In the genomic region with DNA sequence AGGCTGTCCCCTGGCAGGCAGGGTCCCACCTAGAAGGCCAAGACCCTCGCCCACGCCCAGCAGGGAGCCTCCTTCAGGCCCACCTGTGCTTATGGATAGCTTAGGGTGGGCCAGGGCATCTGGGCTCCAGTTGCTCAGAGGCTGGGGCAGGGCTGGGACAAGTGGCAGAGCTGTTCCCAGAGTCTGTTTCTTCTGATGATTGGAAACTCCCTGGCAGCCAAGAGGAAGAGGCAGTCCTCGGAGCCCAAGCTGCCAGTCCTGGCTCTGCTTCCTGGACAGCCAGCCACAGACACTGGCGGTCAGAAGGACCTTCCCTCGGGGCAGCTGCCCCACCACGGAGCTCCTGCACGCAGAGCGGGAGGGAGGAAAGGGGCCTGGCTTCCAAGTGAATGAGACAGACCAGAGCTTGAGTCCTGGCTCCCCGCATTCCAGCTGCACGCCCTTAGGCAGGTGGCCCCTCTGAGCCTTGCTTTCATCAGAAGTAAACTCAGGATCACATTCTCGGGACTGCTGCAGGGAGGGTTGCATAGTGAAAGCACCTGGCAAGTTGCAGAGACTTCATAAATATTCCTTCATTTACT, we compare ENCODE assay signal across 12 cellular contexts. TPM values are rescaled to one million over a fixed set of nuclear protein-coding genes. Genes with fewer than 3 reads are reported as not detected.
A peak's percentile ranks its signal among the peaks of the same experiment; 100 is the strongest.
DNase-seq lines count a peak whose midpoint lies in the region; ATAC-seq, FAIRE-seq and TF ChIP-seq lines count a peak whose summit lies in the region.
"Had no signal": no experiment of that assay in that cellular context is flagged by ENCODE, and none has a peak within 500 bp of the region (broad histone marks: within the 10 kb centered on the region; RNA-seq: fewer than 3 reads in every experiment).

No MANE protein-coding gene starts in this region.

- ATAC-seq in GM21717 (IDR thresholded peaks at IDR 0.05; ENCODE audit: unreplicated experiment) (no peak), HG03520 (IDR thresholded peaks at IDR 0.05; ENCODE audit: unreplicated experiment) (no peak)

- FAIRE-seq in kidney (lab: Jason Lieb, UNC) (no peak), H54 (lab: Jason Lieb, UNC) (no peak)
- FAIRE-seq: bronchial epithelial cell had no signal

- peaks cover 2 to 3% of the 10 kb centered on the region in 2 donors for H3K27me3 ChIP-seq in stomach smooth muscle (ENCODE audit: control insufficient read depth in 1 of 2, insufficient read depth in 2 of 2, low read length in 2 of 2)

- peak overlapping the region in 1 of 2 donors; percentile 40 for H3K9ac ChIP-seq in kidney (ENCODE audit: low read length in 2 of 2)
- H3K9ac ChIP-seq in stomach smooth muscle (ENCODE audit: low read length in 2 of 2), result no peak overlapping the region

- H3K4me1 ChIP-seq in kidney (ENCODE audit: control insufficient read depth in 1 of 2, insufficient read depth in 1 of 2, low read depth in 1 of 2, low read length in 2 of 2) (peaks cover 16 to 17% of the 10 kb centered on the region in 2 donors), stomach smooth muscle (ENCODE audit: control insufficient read depth, insufficient read depth, low read length) (peaks cover 30% of the 10 kb centered on the region)

- H3K36me3 ChIP-seq in kidney (ENCODE audit: control insufficient read depth in 1 of 2, insufficient read depth in 2 of 2, low read length in 2 of 2), result no peaks in the 10 kb centered on the region
- H3K36me3 ChIP-seq in stomach smooth muscle (ENCODE audit: control insufficient read depth in 2 of 2, insufficient read depth in 2 of 2, low read length in 2 of 2), result no peaks in the 10 kb centered on the region

- H3K4me3 ChIP-seq in cardiac fibroblast (replicated peaks in 1 of 2; ENCODE audit: low read depth in 2 of 2, low read length in 2 of 2) (no peak overlapping the region), kidney (ENCODE audit: low read length in 2 of 2) (no peak overlapping the region), stomach smooth muscle (ENCODE audit: low read length in 2 of 2) (peak overlapping the region; percentile 7 to 35)

- peak overlapping the region; percentile 54 to 85 for H3K27ac ChIP-seq in kidney (ENCODE audit: low read depth in 2 of 2, low read length in 2 of 2)
- no peak overlapping the region for H3K27ac ChIP-seq in stomach smooth muscle (ENCODE audit: low read length)

- intact Hi-C loops in kidney (cut with DNase I), result no loop called here

- TF ChIP-seq CTCF in cardiac fibroblast (IDR thresholded peaks at IDR 0.05; ENCODE audit: low read depth, low read length), result no peak
- no peak for TF ChIP-seq CTCF in kidney (IDR thresholded peaks at IDR 0.05; ENCODE audit: borderline replicate concordance, extremely low read depth, insufficient read depth)

- DNase-seq in DMS53 (lab: John Stamatoyannopoulos, UW) (peak; percentile 50), DMS53 treated with DMSO at 0.1 percent for 48 hours (lab: John Stamatoyannopoulos, UW; ENCODE audit: unreplicated experiment) (no peak), cardiac fibroblast (ENCODE audit: low read depth in 2 of 2) (peak; percentile 4 to 6), kidney (peak; percentile 90), H54 (ENCODE audit: insufficient read length, low spot score) (no peak)
- DNase-seq: 8988T, NCI-H2081 treated with DMSO at 0.1 percent for 48 hours had no signal

- H3K9me3 ChIP-seq in kidney (ENCODE audit: control insufficient read depth in 1 of 2, low read length in 2 of 2) (no peaks in the 10 kb centered on the region), stomach smooth muscle (ENCODE audit: control insufficient read depth in 2 of 2, low read length in 2 of 2) (no peaks in the 10 kb centered on the region)

- no peak for TF ChIP-seq POLR2A in H54 (IDR thresholded peaks at IDR 0.05; ENCODE audit: low read depth, low read length)

RNA-seq across cellular contexts. Expression of a gene that starts 38.0 kb away (rescaled TPM):
- 33.1 TPM for total RNA-seq in kidney
- polyA plus RNA-seq in kidney (ENCODE audit: insufficient read depth, low read depth, low replicate concordance), result 3.4 TPM
- total RNA-seq: bronchial epithelial cell had no signal
- polyA plus RNA-seq: neural cell had no signal

Comparison
In these comparisons a context has a peak if more than half of its experiments do, and no peak if none do; other contexts are left out.
1. DNase-seq: peak in DMS53 (single experiment), cardiac fibroblast (2 of 2) and kidney (single experiment); none in DMS53 treated with DMSO at 0.1 percent for 48 hours (single experiment) and H54 (single experiment).
2. H3K4me3 ChIP-seq: peak in stomach smooth muscle (2 of 2); none in cardiac fibroblast (0 of 2) and kidney (0 of 2).